In the genomic region with DNA sequence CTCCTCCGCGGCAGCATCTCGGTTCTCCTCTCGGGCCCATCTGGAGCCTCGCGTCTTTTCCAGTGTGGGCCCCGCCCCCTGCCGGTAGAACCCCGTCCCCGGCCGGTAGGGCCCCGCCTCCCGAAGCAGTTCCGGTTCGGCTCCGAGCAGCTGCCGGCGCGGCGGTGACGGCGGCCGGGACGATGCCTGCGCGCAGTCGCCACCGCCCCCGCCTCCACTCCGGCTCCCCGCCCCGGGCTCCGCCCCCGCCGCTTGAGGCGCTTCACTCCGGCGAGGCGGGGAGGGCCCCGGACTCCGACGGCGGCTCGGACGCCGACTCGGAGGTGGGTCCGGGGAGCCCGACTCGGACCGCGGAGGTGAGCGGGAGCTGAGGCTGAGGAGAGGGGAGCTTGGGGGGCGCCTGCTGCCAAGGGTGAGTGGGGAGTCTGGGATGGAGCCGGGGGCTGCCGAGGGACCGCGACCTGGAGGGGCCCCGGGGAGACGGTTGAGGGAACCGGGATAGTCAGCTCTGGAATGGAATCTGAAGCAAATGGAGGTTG, we compare ENCODE assay signal across 8 cellular contexts. TPM values are rescaled to one million over a fixed set of nuclear protein-coding genes. Genes with fewer than 3 reads are reported as not detected.
A peak's percentile ranks its signal among the peaks of the same experiment; 100 is the strongest.
DNase-seq lines count a peak whose midpoint lies in the region; ATAC-seq and TF ChIP-seq lines count a peak whose summit lies in the region.

A gene (plus strand): TSS at position 290 of the 539 bp plus-strand sequence. CDS start 38,873 bp downstream, outside the sequence.

- TF ChIP-seq CTCF in 22Rv1 (IDR thresholded peaks at IDR 0.05) (no peak; the same call in 1 of the 2 replicates), coronary artery (IDR thresholded peaks at IDR 0.05) (peak; percentile 34)

- ATAC-seq in GM18520 (IDR thresholded peaks at IDR 0.05; ENCODE audit: unreplicated experiment): peak; percentile 78
- ATAC-seq in HG03159 (IDR thresholded peaks at IDR 0.05; ENCODE audit: unreplicated experiment): peak; percentile 69
- peak; percentile 94 for ATAC-seq in left lobe of liver

- DNase-seq in NCI-H524 treated with DMSO at 0.1 percent for 48 hours (lab: John Stamatoyannopoulos, UW) (peak; percentile 41), coronary artery (ENCODE audit: low spot score) (peak; percentile 98), left lobe of liver (ENCODE audit: low spot score) (peak; percentile 95)
- DNase-seq in activated CD4-positive, alpha-beta T cell treated with anti-CD3 and anti-CD28 coated beads, Interleukin-2, amount 50 U/mL, for 1 hour: peak; percentile 93
- peak; percentile 99 for DNase-seq in stimulated activated CD4-positive, alpha-beta T cell treated with anti-CD3 and anti-CD28 coated beads, Interleukin-1b, Interleukin-23, amount 100 ng/mL, for 48 hours

- H3K27ac ChIP-seq in 22Rv1 (peak within 1 kb of the TSS; percentile 92), coronary artery (peak within 1 kb of the TSS; percentile 96 to 97)

- peak within 1 kb of the TSS; percentile 89 for H3K4me3 ChIP-seq in coronary artery

RNA-seq across cellular contexts. Expression of the gene that starts here (rescaled TPM):
- total RNA-seq in left lobe of liver: 5.7 TPM

Comparison
In these comparisons a context has a peak if more than half of its experiments do, and no peak if none do; other contexts are left out.
1. Peak in every context shown above with its lines: DNase-seq, ATAC-seq, H3K4me3 ChIP-seq and H3K27ac ChIP-seq.
2. DNase-seq: peak in every context shown above with its lines; median percentile 99 in stimulated activated CD4-positive, alpha-beta T cell treated with anti-CD3 and anti-CD28 coated beads, Interleukin-1b, Interleukin-23, amount 100 ng/mL, for 48 hours; 98 in coronary artery; 95 in left lobe of liver; 93 in activated CD4-positive, alpha-beta T cell treated with anti-CD3 and anti-CD28 coated beads, Interleukin-2, amount 50 U/mL, for 1 hour; 41 in NCI-H524 treated with DMSO at 0.1 percent for 48 hours.